ENCODE assay signal across 8 cellular contexts in genomic region chr2:3377279-3377611, GRCh38. TPM values are rescaled to one million over a fixed set of nuclear protein-coding genes. Genes with fewer than 3 reads are reported as not detected.
DNase-seq lines count a peak whose midpoint lies in the region; ATAC-seq and TF ChIP-seq lines count a peak whose summit lies in the region.

No MANE protein-coding gene starts in this region.

- peak overlapping the region; percentile 92 for H3K4me3 ChIP-seq in GM12865 (ENCODE audit: low read depth, low read length)
- H3K4me3 ChIP-seq in right atrium auricular region: peak overlapping the region; percentile 69 to 83
- H3K4me3 ChIP-seq in sigmoid colon: peak overlapping the region; percentile 56 to 86 (median 76)

- no peaks in the 10 kb centered on the region for H3K36me3 ChIP-seq in right atrium auricular region
- peaks cover 0 to 6% (median 0%) of the 10 kb centered on the region in 4 donors for H3K36me3 ChIP-seq in sigmoid colon

- TF ChIP-seq CTCF in GM12865 (IDR thresholded peaks at IDR 0.05; ENCODE audit: insufficient read depth, low read depth, low read length, missing control alignments): no peak
- no peak for TF ChIP-seq CTCF in right atrium auricular region (IDR thresholded peaks at IDR 0.05)
- no peak for TF ChIP-seq CTCF in sigmoid colon (IDR thresholded peaks at IDR 0.05)

- peak; percentile 14 for ATAC-seq in HG02798 (IDR thresholded peaks at IDR 0.05; ENCODE audit: poor library complexity, unreplicated experiment)
- peak; percentile 54 for ATAC-seq in activated T-helper 17 cell treated with anti-CD3 and anti-CD28 coated beads, Interleukin-2, amount 50 U/mL, for 72 hours (replicated peaks)

- intact Hi-C loops in sigmoid colon (cut with DNase I): loop anchor here (5.0 kb wide), 1 partner anchor 275 kb away; no protein-coding TSS in a partner anchor

- WGBS in sigmoid colon, 2 donors: 1 to 2% methylated on average over 8 of the region's 8 CpGs

- peak overlapping the region; percentile 90 to 95 for H3K27ac ChIP-seq in right atrium auricular region
- H3K27ac ChIP-seq in sigmoid colon: peak overlapping the region; percentile 87 to 94 (median 90)

- H3K27me3 ChIP-seq in right atrium auricular region (no peaks in the 10 kb centered on the region), sigmoid colon (no peaks in the 10 kb centered on the region)

- peaks cover 23% of the 10 kb centered on the region for H3K36me3 Mint-ChIP-seq in activated T-helper 17 cell treated with anti-CD3 and anti-CD28 coated beads, Interleukin-2, amount 50 U/mL, for 72 hours (ENCODE audit: low read depth)

- peak; percentile 33 for DNase-seq in 8988T
- DNase-seq in GM12865 (ENCODE audit: low read depth): peak; percentile 66
- DNase-seq in NCI-H2196 treated with DMSO at 0.1 percent for 48 hours (lab: John Stamatoyannopoulos, UW; ENCODE audit: unreplicated experiment): peak; percentile 39
- no peak for DNase-seq in right atrium auricular region (ENCODE audit: low spot score)
- DNase-seq in sigmoid colon: no peak
- no peak for DNase-seq in NCI-H1417 (lab: John Stamatoyannopoulos, UW)

- H3K9me3 ChIP-seq in right atrium auricular region (no peaks in the 10 kb centered on the region), sigmoid colon (no peaks in the 10 kb centered on the region)

- no peaks in the 10 kb centered on the region for H3K9me3 Mint-ChIP-seq in activated T-helper 17 cell treated with anti-CD3 and anti-CD28 coated beads, Interleukin-2, amount 50 U/mL, for 72 hours

- H3K4me1 ChIP-seq in right atrium auricular region: peaks cover 0 to 34% of the 10 kb centered on the region in 2 donors
- H3K4me1 ChIP-seq in sigmoid colon: peaks cover 0 to 37% (median 30%) of the 10 kb centered on the region in 4 donors

- peaks cover 21% of the 10 kb centered on the region for H3K4me1 Mint-ChIP-seq in activated T-helper 17 cell treated with anti-CD3 and anti-CD28 coated beads, Interleukin-2, amount 50 U/mL, for 72 hours

- no peak for TF ChIP-seq EP300 in sigmoid colon (IDR thresholded peaks at IDR 0.05)

- TF ChIP-seq POLR2A in sigmoid colon (IDR thresholded peaks at IDR 0.05): no peak

- H3K4me3 Mint-ChIP-seq in activated T-helper 17 cell treated with anti-CD3 and anti-CD28 coated beads, Interleukin-2, amount 50 U/mL, for 72 hours: peak overlapping the region; percentile 98

- H3K27ac Mint-ChIP-seq in activated T-helper 17 cell treated with anti-CD3 and anti-CD28 coated beads, Interleukin-2, amount 50 U/mL, for 72 hours: peak overlapping the region; percentile 98

- H3K27me3 Mint-ChIP-seq in activated T-helper 17 cell treated with anti-CD3 and anti-CD28 coated beads, Interleukin-2, amount 50 U/mL, for 72 hours: no peaks in the 10 kb centered on the region

RNA-seq across cellular contexts. Expression of gene EIPR1, which starts 0.4 kb away (rescaled TPM):
- 10 to 100 TPM; 26.1 to 45.7 TPM for total RNA-seq in activated T-helper 17 cell treated with anti-CD3 and anti-CD28 coated beads, Interleukin-2, amount 50 U/mL, for 72 hours
- total RNA-seq in right atrium auricular region: 10 to 100 TPM; 13.2 to 13.6 TPM
- total RNA-seq in sigmoid colon: 10 to 100 TPM; 12.2 to 20.0 (median 14.7) TPM
- 10 to 100 TPM; 21.6 to 27.0 (median 23.8) TPM for polyA plus RNA-seq in sigmoid colon

RNA-seq across cellular contexts. Expression of gene TRAPPC12, which starts 2.2 kb away (rescaled TPM):
- total RNA-seq in activated T-helper 17 cell treated with anti-CD3 and anti-CD28 coated beads, Interleukin-2, amount 50 U/mL, for 72 hours: 10 to 100 TPM; 67.2 to 70.6 TPM
- total RNA-seq in right atrium auricular region (10 to 100 TPM; 69.5 to 73.2 TPM), sigmoid colon (10 to 100 TPM; 48.5 to 79.5 (median 63.4) TPM)
- 10 to 100 TPM; 22.7 to 50.5 (median 38.4) TPM for polyA plus RNA-seq in sigmoid colon

Comparison
In these comparisons a context has a peak if more than half of its experiments do, and no peak if none do; other contexts are left out.
1. DNase-seq: peak in 8988T (single experiment), GM12865 (single experiment) and NCI-H2196 treated with DMSO at 0.1 percent for 48 hours (single experiment); none in right atrium auricular region (single experiment), sigmoid colon (single experiment) and NCI-H1417 (0 of 3).
2. Peak in every context shown above with its lines, with median percentiles within 50 percentile points of each other: H3K4me3 ChIP-seq.